In the genomic region with DNA sequence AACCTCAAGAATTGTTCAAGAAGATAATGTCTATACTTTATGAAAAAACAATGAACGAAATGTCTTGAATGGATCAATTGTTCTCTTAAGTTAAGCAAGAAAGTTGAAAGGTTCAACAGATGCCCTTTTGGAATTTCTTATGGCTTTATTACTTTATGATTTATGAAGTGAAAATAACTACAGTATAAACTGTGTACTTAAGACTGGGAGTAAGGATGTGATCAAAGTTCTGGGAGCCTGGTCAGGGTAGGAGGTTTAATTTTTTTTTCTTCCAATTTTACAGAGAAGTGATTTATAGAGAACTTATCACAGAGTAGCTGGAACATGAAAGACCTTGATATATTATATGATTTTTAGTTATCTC, we compare ENCODE assay signal across 14 cellular contexts.
DNase-seq lines count a peak whose midpoint lies in the region; ATAC-seq and TF ChIP-seq lines count a peak whose summit lies in the region.
"Had no signal": no experiment of that assay in that cellular context is flagged by ENCODE, and none has a peak within 500 bp of the region (broad histone marks: within the 10 kb centered on the region; RNA-seq: fewer than 3 reads in every experiment).

No MANE protein-coding gene starts in this region.

- TF ChIP-seq CTCF in colonic mucosa (IDR thresholded peaks at IDR 0.05): no peak
- no peak for TF ChIP-seq CTCF in mucosa of descending colon (IDR thresholded peaks at IDR 0.05)

- intact Hi-C loops in colonic mucosa (cut with DNase I) (no loop called here), mucosa of descending colon (cut with DNase I, micrococcal nuclease) (no loop called here)

- no peaks in the 10 kb centered on the region for H3K27me3 Mint-ChIP-seq in activated T-helper 17 cell treated with anti-CD3 and anti-CD28 coated beads, Interleukin-2, amount 50 U/mL, for 72 hours
- no peaks in the 10 kb centered on the region for H3K27me3 Mint-ChIP-seq in stimulated activated memory B cell treated with anti-CD40 and anti-IgM and Interleukin-4, amounts not matched to agents 10 μg/mL and 1 μg/mL and 100 μg/mL, for 72 hours
- H3K27me3 Mint-ChIP-seq: CD4-positive, alpha-beta T cell had no signal

- no peak overlapping the region for H3K9ac ChIP-seq in colonic mucosa (ENCODE audit: low read depth in 2 of 2, low read length in 2 of 2)

- no peaks in the 10 kb centered on the region for H3K27me3 ChIP-seq in colonic mucosa
- H3K27me3 ChIP-seq: BE2C had no signal

- H3K27ac Mint-ChIP-seq in activated T-helper 17 cell treated with anti-CD3 and anti-CD28 coated beads, Interleukin-2, amount 50 U/mL, for 72 hours: peak overlapping the region; percentile 71
- peak overlapping the region; percentile 64 for H3K27ac Mint-ChIP-seq in stimulated activated memory B cell treated with anti-CD40 and anti-IgM and Interleukin-4, amounts not matched to agents 10 μg/mL and 1 μg/mL and 100 μg/mL, for 72 hours
- H3K27ac Mint-ChIP-seq: CD4-positive, alpha-beta T cell; H9 had no signal

- H3K9me3 Mint-ChIP-seq in activated T-helper 17 cell treated with anti-CD3 and anti-CD28 coated beads, Interleukin-2, amount 50 U/mL, for 72 hours: no peaks in the 10 kb centered on the region
- H3K9me3 Mint-ChIP-seq in stimulated activated memory B cell treated with anti-CD40 and anti-IgM and Interleukin-4, amounts not matched to agents 10 μg/mL and 1 μg/mL and 100 μg/mL, for 72 hours: no peaks in the 10 kb centered on the region
- H3K9me3 Mint-ChIP-seq: CD4-positive, alpha-beta T cell had no signal

- H3K27ac ChIP-seq in colonic mucosa: peak overlapping the region; percentile 53
- H3K27ac ChIP-seq: C4-2B, HL-60 had no signal

- peaks cover 9% of the 10 kb centered on the region for H3K4me1 Mint-ChIP-seq in activated T-helper 17 cell treated with anti-CD3 and anti-CD28 coated beads, Interleukin-2, amount 50 U/mL, for 72 hours
- peaks cover 12% of the 10 kb centered on the region for H3K4me1 Mint-ChIP-seq in stimulated activated memory B cell treated with anti-CD40 and anti-IgM and Interleukin-4, amounts not matched to agents 10 μg/mL and 1 μg/mL and 100 μg/mL, for 72 hours

- no peak for ATAC-seq in activated T-helper 17 cell treated with anti-CD3 and anti-CD28 coated beads, Interleukin-2, amount 50 U/mL, for 72 hours (replicated peaks)
- ATAC-seq in mucosa of descending colon: peak; percentile 92
- no peak for ATAC-seq in stimulated activated memory B cell treated with anti-CD40 and anti-IgM and Interleukin-4, amounts not matched to agents 10 μg/mL and 1 μg/mL and 100 μg/mL, for 72 hours
- ATAC-seq in HG02588 (IDR thresholded peaks at IDR 0.05; ENCODE audit: unreplicated experiment): no peak

- no peaks in the 10 kb centered on the region for H3K36me3 Mint-ChIP-seq in activated T-helper 17 cell treated with anti-CD3 and anti-CD28 coated beads, Interleukin-2, amount 50 U/mL, for 72 hours (ENCODE audit: low read depth)
- H3K36me3 Mint-ChIP-seq in stimulated activated memory B cell treated with anti-CD40 and anti-IgM and Interleukin-4, amounts not matched to agents 10 μg/mL and 1 μg/mL and 100 μg/mL, for 72 hours: no peaks in the 10 kb centered on the region

- no peaks in the 10 kb centered on the region for H3K36me3 ChIP-seq in colonic mucosa
- no peaks in the 10 kb centered on the region for H3K36me3 ChIP-seq in mucosa of descending colon (ENCODE audit: low read depth)
- H3K36me3 ChIP-seq: BE2C had no signal

- H3K4me1 ChIP-seq in colonic mucosa (no peaks in the 10 kb centered on the region), mucosa of descending colon (ENCODE audit: low read depth) (no peaks in the 10 kb centered on the region)
- H3K4me1 ChIP-seq: BE2C, Caco-2 had no signal

- H3K4me3 ChIP-seq in colonic mucosa (no peak overlapping the region), mucosa of descending colon (no peak overlapping the region)

- no peak for DNase-seq in colonic mucosa
- DNase-seq in mucosa of descending colon: no peak
- DNase-seq in C1 segment of cervical spinal cord (lab: John Stamatoyannopoulos, UW): no peak
- no peak for DNase-seq in NCI-H510A (lab: John Stamatoyannopoulos, UW)
- DNase-seq: ACHN; BE2C; Caco-2; CD4-positive, alpha-beta T cell; H9 had no signal

- H3K4me3 Mint-ChIP-seq in activated T-helper 17 cell treated with anti-CD3 and anti-CD28 coated beads, Interleukin-2, amount 50 U/mL, for 72 hours: peak overlapping the region; percentile 58
- no peak overlapping the region for H3K4me3 Mint-ChIP-seq in stimulated activated memory B cell treated with anti-CD40 and anti-IgM and Interleukin-4, amounts not matched to agents 10 μg/mL and 1 μg/mL and 100 μg/mL, for 72 hours
- H3K4me3 Mint-ChIP-seq: CD4-positive, alpha-beta T cell; H9 had no signal

- H3K9me3 ChIP-seq in colonic mucosa (no peaks in the 10 kb centered on the region), mucosa of descending colon (no peaks in the 10 kb centered on the region)
- H3K9me3 ChIP-seq: BE2C, Caco-2 had no signal
